Comparison of ENCODE assay signal across 23 cellular contexts in the genomic region with DNA sequence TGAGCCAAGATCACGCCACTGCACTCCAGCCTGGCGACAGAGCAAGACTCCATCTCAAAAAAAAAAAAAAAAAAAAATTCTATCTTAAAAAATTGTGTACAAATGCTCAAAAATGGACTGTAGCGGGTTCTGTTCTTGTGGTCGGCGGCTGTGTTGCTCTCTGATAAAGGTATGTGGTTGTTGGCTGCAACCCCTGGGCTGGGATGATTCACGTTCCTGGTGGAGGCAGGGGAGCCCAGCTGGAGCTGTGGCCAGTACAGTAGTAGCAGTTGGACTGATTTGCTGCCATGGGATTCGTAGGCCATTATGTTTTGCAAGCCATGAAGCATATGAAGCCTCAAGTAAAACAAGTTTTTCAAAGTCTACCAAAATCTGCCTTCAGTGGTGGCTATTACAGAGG. TPM values are rescaled to one million over a fixed set of nuclear protein-coding genes. Genes with fewer than 3 reads are reported as not detected.
DNase-seq lines count a peak whose midpoint lies in the region; ATAC-seq and TF ChIP-seq lines count a peak whose summit lies in the region.
"Had no signal": no experiment of that assay in that cellular context is flagged by ENCODE, and none has a peak within 500 bp of the region (broad histone marks: within the 10 kb centered on the region; RNA-seq: fewer than 3 reads in every experiment).

No MANE protein-coding gene starts in this region.

- intact Hi-C loops in IMR-90 (cut with micrococcal nuclease), result no loop called here

- no peak overlapping the region for H2AK5ac ChIP-seq in IMR-90 (ENCODE audit: low read depth, low read length)

- WGBS in IMR-90 (ENCODE audit: extremely low coverage in 2 of 2, insufficient read length in 1 of 2), 2 experiments, result 40% methylated on average over 2 of the region's 7 CpGs; no CpG with 5 or more reads in 1 of the 2 experiments

- no TSS peak for BruUV-seq in IMR-90 (replicated peaks; lab: Mats Ljungman, UMichigan)

- no peak overlapping the region for H3K4me3 Mint-ChIP-seq in T-helper 2 cell treated with Interferon-gamma antibody and Interleukin-4, amounts not matched to agents 5 μg/mL and 100 μg/mL, for 36 hours
- H3K4me3 Mint-ChIP-seq: dendritic cell treated with granulocyte-macrophage colony-stimulating factor and Interleukin-4, amounts not matched to agents 40 ng/mL and 50 ng/mL, for 4 days had no signal

- no peaks in the 10 kb centered on the region for H4K20me1 ChIP-seq in IMR-90 (ENCODE audit: insufficient read depth, low read length)

- H3K36me3 Mint-ChIP-seq in T-helper 2 cell treated with Interferon-gamma antibody and Interleukin-4, amounts not matched to agents 5 μg/mL and 100 μg/mL, for 36 hours (ENCODE audit: low read depth), result peaks cover 44% of the 10 kb centered on the region

- H2BK20ac ChIP-seq in IMR-90 (ENCODE audit: low read depth, low read length), result no peak overlapping the region

- H3K18ac ChIP-seq in IMR-90 (ENCODE audit: low read depth, low read length), result no peak overlapping the region

- H3K36me3 ChIP-seq in IMR-90 (ENCODE audit: control insufficient read depth, insufficient read depth, low read length), result peaks cover 9% of the 10 kb centered on the region

- in situ Hi-C loops in IMR-90 (cut with MboI; ENCODE audit: low sequenced_read_pairs) (no loop called here), astrocyte of the spinal cord (cut with HindIII; ENCODE audit: low sequenced_read_pairs) (no loop called here)

- no peak overlapping the region for H4K91ac ChIP-seq in IMR-90 (ENCODE audit: insufficient read depth, low read depth, low read length)

- H3K9me1 ChIP-seq in IMR-90 (ENCODE audit: insufficient read depth, low read length), result no peaks in the 10 kb centered on the region

- no peak overlapping the region for H3K9ac ChIP-seq in IMR-90 (ENCODE audit: low read depth, low read length)
- H3K9ac ChIP-seq: BLaER1 treated with 17β-estradiol and CSF1 and Interleukin-3, amounts not matched to agents 10 nM and 100 nM; SK-N-SH had no signal

- no peaks in the 10 kb centered on the region for H3K9me3 ChIP-seq in IMR-90 (ENCODE audit: control insufficient read depth, insufficient read depth, low read length)
- H3K9me3 ChIP-seq: BLaER1 treated with 17β-estradiol and CSF1 and Interleukin-3, amounts not matched to agents 10 nM and 100 nM; neutrophil; SK-N-SH; thyroid gland had no signal

- H3K14ac ChIP-seq in IMR-90 (replicated peaks; ENCODE audit: low read depth, low read length), result no peak overlapping the region

- H3K27me3 ChIP-seq in IMR-90 (ENCODE audit: control insufficient read depth, insufficient read depth, low read length), result no peaks in the 10 kb centered on the region
- H3K27me3 ChIP-seq: BLaER1 treated with 17β-estradiol and CSF1 and Interleukin-3, amounts not matched to agents 10 nM and 100 nM; neutrophil; thyroid gland had no signal

- no peak for TF ChIP-seq RAD21 in IMR-90 (IDR thresholded peaks at IDR 0.05; ENCODE audit: low read length)

- no peak overlapping the region for H3K4ac ChIP-seq in IMR-90 (ENCODE audit: low read depth, low read length)

- no peak overlapping the region for H3K27ac ChIP-seq in IMR-90 (ENCODE audit: insufficient read depth, low read length)
- H3K27ac ChIP-seq: BLaER1 treated with 17β-estradiol and CSF1 and Interleukin-3, amounts not matched to agents 10 nM and 100 nM; epithelial cell of prostate; neutrophil; PC-9; thyroid gland; VCaP had no signal

- dilution Hi-C loops in IMR-90 (cut with HindIII; ENCODE audit: low sequenced_read_pairs, unreplicated experiment), result no loop called here

- no peak for TF ChIP-seq POLR2A in IMR-90 (IDR thresholded peaks at IDR 0.05; ENCODE audit: low read depth, low read length)

- H3K23ac ChIP-seq in IMR-90 (ENCODE audit: low read depth, low read length), result no peak overlapping the region

- H3K79me1 ChIP-seq in IMR-90 (ENCODE audit: low read depth in 1 of 2, low read length in 2 of 2), result peaks cover 3 to 5% of the 10 kb centered on the region in 2 experiments; a peak in 1 of 4 replicates

- no peak overlapping the region for H3K56ac ChIP-seq in IMR-90 (ENCODE audit: extremely low read depth, insufficient read depth, low read length)

- no peak overlapping the region for H2AFZ ChIP-seq in IMR-90 (replicated peaks; ENCODE audit: low read length, poor library complexity)
- H2AFZ ChIP-seq: PC-9 had no signal

- TF ChIP-seq CTCF in IMR-90 (conservative IDR thresholded peaks at IDR 0.05; ENCODE audit: low read depth, low read length) (no peak), astrocyte of the spinal cord (IDR thresholded peaks at IDR 0.05; ENCODE audit: low read depth, low read length) (no peak), GM20000 (IDR thresholded peaks at IDR 0.05; ENCODE audit: extremely low read depth, missing control alignments) (no peak)

- no peaks in the 10 kb centered on the region for H3K4me1 ChIP-seq in IMR-90 (ENCODE audit: control insufficient read depth, insufficient read depth, low read length)
- H3K4me1 ChIP-seq: thyroid gland had no signal

- POLR2A ChIA-PET in IMR-90 (lab: Charles Lee; ENCODE audit: unreplicated experiment), result no interaction called here

- H3K4me1 Mint-ChIP-seq in T-helper 2 cell treated with Interferon-gamma antibody and Interleukin-4, amounts not matched to agents 5 μg/mL and 100 μg/mL, for 36 hours (ENCODE audit: low read depth), result peaks cover 30% of the 10 kb centered on the region

- no peak overlapping the region for H2BK5ac ChIP-seq in IMR-90 (ENCODE audit: low read depth, low read length, poor library complexity, severe bottlenecking)

- DNase-seq in EH (ENCODE audit: low read depth) (peak; percentile 1), IMR-90 (peak; percentile 74), astrocyte of the spinal cord (ENCODE audit: low read depth, low spot score) (peak; percentile 95), non-pigmented ciliary epithelial cell (ENCODE audit: low read depth) (peak; percentile 89), SIG-M5 (lab: John Stamatoyannopoulos, UW) (no peak), GM20000 (ENCODE audit: low spot score) (no peak)
- DNase-seq in T-helper 2 cell treated with Interferon-gamma antibody and Interleukin-4, amounts not matched to agents 5 μg/mL and 100 μg/mL, for 36 hours (ENCODE audit: low spot score), result no peak
- DNase-seq: activated effector memory CD4-positive, alpha-beta T cell treated with Interleukin-2 at 50 U/mL for 16 hours; anterior cingulate cortex; hypothalamus; NCI-H1048; NCI-H2081; NCI-H69; PC-9; SK-N-SH; thyroid gland had no signal

- H4K5ac ChIP-seq in IMR-90 (ENCODE audit: low read depth, low read length), result no peak overlapping the region

- H3K4me3 ChIP-seq in IMR-90 (ENCODE audit: insufficient read depth, low read depth, low read length) (no peak overlapping the region), astrocyte of the spinal cord (ENCODE audit: low read depth, low read length) (no peak overlapping the region)
- H3K4me3 ChIP-seq: BLaER1 treated with 17β-estradiol and CSF1 and Interleukin-3, amounts not matched to agents 10 nM and 100 nM; PC-9; thyroid gland had no signal

- no peak overlapping the region for H2BK120ac ChIP-seq in IMR-90 (ENCODE audit: low read depth, low read length)

- H3K9me3 Mint-ChIP-seq in T-helper 2 cell treated with Interferon-gamma antibody and Interleukin-4, amounts not matched to agents 5 μg/mL and 100 μg/mL, for 36 hours, result no peaks in the 10 kb centered on the region
- H3K9me3 Mint-ChIP-seq: dendritic cell treated with granulocyte-macrophage colony-stimulating factor and Interleukin-4, amounts not matched to agents 40 ng/mL and 50 ng/mL, for 4 days had no signal

- H3K4me2 ChIP-seq in IMR-90 (ENCODE audit: low read depth, low read length), result no peak overlapping the region
- H3K4me2 ChIP-seq: BLaER1 treated with 17β-estradiol and CSF1 and Interleukin-3, amounts not matched to agents 10 nM and 100 nM; PC-9; SK-N-SH had no signal

- no peaks in the 10 kb centered on the region for H3K27me3 Mint-ChIP-seq in T-helper 2 cell treated with Interferon-gamma antibody and Interleukin-4, amounts not matched to agents 5 μg/mL and 100 μg/mL, for 36 hours (ENCODE audit: low read depth)
- H3K27me3 Mint-ChIP-seq: dendritic cell treated with granulocyte-macrophage colony-stimulating factor and Interleukin-4, amounts not matched to agents 40 ng/mL and 50 ng/mL, for 4 days had no signal

- CTCF ChIA-PET in IMR-90 (lab: Yijun Ruan, JAX), result no interaction called here

- no peak overlapping the region for H2BK15ac ChIP-seq in IMR-90 (ENCODE audit: low read depth, low read length)

- H3K27ac Mint-ChIP-seq in T-helper 2 cell treated with Interferon-gamma antibody and Interleukin-4, amounts not matched to agents 5 μg/mL and 100 μg/mL, for 36 hours, result no peak overlapping the region
- H3K27ac Mint-ChIP-seq: dendritic cell treated with granulocyte-macrophage colony-stimulating factor and Interleukin-4, amounts not matched to agents 40 ng/mL and 50 ng/mL, for 4 days had no signal

- no peak overlapping the region for H4K8ac ChIP-seq in IMR-90 (ENCODE audit: low read depth in 2 of 2, low read length in 2 of 2)

- ATAC-seq in IMR-90 (ENCODE audit: low read depth) (peak; percentile 54; the same call in 1 of the 2 replicates), HG03095 (IDR thresholded peaks at IDR 0.05; ENCODE audit: unreplicated experiment) (no peak)
- ATAC-seq: sciatic nerve had no signal

- H2AK9ac ChIP-seq in IMR-90 (replicated peaks; ENCODE audit: low read depth, low read length, poor library complexity), result no peak overlapping the region

TF ChIP-seq in IMR-90, 13 proteins besides CTCF, POLR2A, EP300 and RAD21 (continues in another document):
- no peak for TF ChIP-seq MXI1 (IDR thresholded peaks at IDR 0.05; ENCODE audit: borderline replicate concordance, low read depth, low read length)
- TF ChIP-seq CHD1 (IDR thresholded peaks at IDR 0.05; ENCODE audit: low read depth, low read length), result no peak
- no peak for TF ChIP-seq RFX5 (IDR thresholded peaks at IDR 0.05; ENCODE audit: low read depth, low read length)
- no peak for TF ChIP-seq MAZ (IDR thresholded peaks at IDR 0.05; ENCODE audit: borderline replicate concordance, low read depth, low read length)
- TF ChIP-seq CEBPB (IDR thresholded peaks at IDR 0.05; ENCODE audit: low read depth, low read length), result no peak
- TF ChIP-seq SMC3 (IDR thresholded peaks at IDR 0.05; ENCODE audit: low read depth, low read length), result no peak
- TF ChIP-seq FOS (IDR thresholded peaks at IDR 0.05; ENCODE audit: low read depth, low read length), result no peak

RNA-seq across cellular contexts. Expression of gene MDN1, which starts 22.3 kb away (rescaled TPM):
- total RNA-seq in IMR-90 (2012; rRNA removed), result 26.7 and 29.7 TPM in 2 replicates
- polyA plus RNA-seq in IMR-90 (2012; rRNA removed), result 7.4 and 7.7 TPM in 2 replicates
- polyA plus RNA-seq in IMR-90 (2012; cell fraction: cytosol; rRNA removed), result 1.6 and 4.1 TPM in 2 replicates
- 4.6 and 23.1 TPM in 2 replicates for polyA plus RNA-seq in IMR-90 (2012; cell fraction: nucleus; rRNA removed; ENCODE audit: low replicate concordance)

RNA-seq across cellular contexts. Expression of gene CASP8AP2, which starts 32.4 kb away (rescaled TPM):
- total RNA-seq in IMR-90 (2012; rRNA removed), result 11.1 and 19.2 TPM in 2 replicates
- 4.1 and 5.0 TPM in 2 replicates for polyA plus RNA-seq in IMR-90 (2012; rRNA removed)
- polyA plus RNA-seq in IMR-90 (2012; cell fraction: cytosol; rRNA removed), result 0.32 and 0.50 TPM in 2 replicates
- polyA plus RNA-seq in IMR-90 (2012; cell fraction: nucleus; rRNA removed; ENCODE audit: low replicate concordance), result 1.4 and 8.3 TPM in 2 replicates

Comparison
In these comparisons a context has a peak if more than half of its experiments do, and no peak if none do; other contexts are left out.
1. DNase-seq: peak in EH (single experiment), IMR-90 (single experiment), astrocyte of the spinal cord (single experiment) and non-pigmented ciliary epithelial cell (single experiment); none in SIG-M5 (single experiment), T-helper 2 cell treated with Interferon-gamma antibody and Interleukin-4, amounts not matched to agents 5 μg/mL and 100 μg/mL, for 36 hours (single experiment) and GM20000 (single experiment).